In the genomic region with DNA sequence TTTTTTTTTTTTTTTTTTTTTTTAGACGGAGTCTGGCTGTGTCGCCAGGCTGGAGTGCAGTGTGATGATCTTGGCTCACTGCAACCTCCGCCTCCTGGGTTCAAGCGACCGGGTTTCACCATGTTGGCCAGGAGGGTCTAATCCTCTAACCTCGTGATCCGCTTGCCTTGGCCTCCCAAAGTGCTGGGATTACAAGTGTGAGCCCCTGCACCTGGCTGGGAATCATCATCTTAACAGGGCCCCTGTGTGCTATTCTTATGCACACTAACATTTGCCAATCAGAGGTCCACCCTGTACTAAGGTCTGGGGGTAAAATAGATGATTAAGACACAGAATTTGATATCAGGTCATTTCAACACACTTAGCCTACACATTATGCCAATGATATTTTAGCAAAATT, we compare ENCODE assay signal across 25 cellular contexts.
"Had no signal": no experiment of that assay in that cellular context is flagged by ENCODE, and none has a peak within 500 bp of the region (broad histone marks: within the 10 kb centered on the region; RNA-seq: fewer than 3 reads in every experiment).

No MANE protein-coding gene starts in this region.

- H3K9me3 ChIP-seq: SK-N-SH had no signal

- H3K9ac ChIP-seq: KMS-11, SK-N-SH had no signal

- H3K4me2 ChIP-seq: KMS-11, SK-N-SH had no signal

- ATAC-seq: K562, Panc1, PC-3, T-cell had no signal

- H3K27ac Mint-ChIP-seq: IgD-negative memory B cell, T-cell had no signal

- H3K36me3 Mint-ChIP-seq: IgD-negative memory B cell, T-cell had no signal

- H3K4me3 ChIP-seq: K562 had no signal

- DNase-seq: Kasumi-1, MM.1S, NCI-H1048, NCI-H1105, NCI-H1417, NCI-H1436 treated with DMSO at 0.1 percent for 48 hours, NCI-H1694, NCI-H187 treated with DMSO at 0.1 percent for 48 hours, NCI-H2029 treated with DMSO at 0.1 percent for 48 hours, NCI-H2171 treated with DMSO at 0.1 percent for 48 hours, NCI-H345, NCI-H446 treated with DMSO at 0.1 percent for 48 hours, NCI-H510A treated with DMSO at 0.1 percent for 48 hours, NCI-H526, PC-3, SHP77, SK-N-SH, SW 1271, T-cell had no signal

- H3K4me3 Mint-ChIP-seq: T-cell had no signal

- H3K27ac ChIP-seq: HL-60, KMS-11, RWPE1 had no signal

- H3K27me3 Mint-ChIP-seq: IgD-negative memory B cell, T-cell had no signal

- H3K4me1 Mint-ChIP-seq: IgD-negative memory B cell, T-cell had no signal

- H3K9me2 ChIP-seq: SK-N-SH had no signal
